Comparison of ENCODE assay signal across 1 cellular context in the genomic region with DNA sequence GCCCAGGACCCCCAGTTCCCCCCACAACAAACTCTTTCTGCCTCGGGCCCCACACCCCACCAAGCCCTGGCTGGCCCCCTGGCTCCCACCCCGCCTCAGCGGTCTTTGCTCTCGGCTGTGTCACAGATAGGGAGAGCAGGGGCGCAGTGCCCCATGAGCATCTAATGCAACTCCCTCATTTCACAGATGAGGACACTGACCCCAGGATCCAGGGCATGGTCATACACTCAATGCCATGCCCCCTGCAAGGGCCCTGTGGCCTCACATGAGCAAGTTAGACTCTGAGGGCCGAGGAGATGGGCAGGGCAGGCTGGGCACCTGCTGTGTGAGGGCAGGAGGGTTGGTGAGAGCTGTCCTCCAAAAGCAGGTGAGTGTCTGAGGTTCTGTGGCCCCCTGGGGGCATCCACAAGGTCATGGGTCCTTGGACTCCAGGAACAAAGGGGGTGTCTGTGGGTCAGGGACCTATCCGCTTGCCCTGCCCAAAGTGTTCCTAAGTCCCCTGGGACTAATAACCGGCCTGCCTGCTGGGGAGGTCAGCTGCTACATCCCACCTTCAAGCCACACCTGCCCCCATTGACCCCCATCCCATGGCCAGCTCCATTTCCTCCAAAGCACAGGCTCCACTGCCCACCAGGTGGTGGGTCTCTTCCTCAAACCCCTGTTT.
TF ChIP-seq lines count a peak whose summit lies in the region.

No MANE protein-coding gene starts in this region.

TF ChIP-seq in IMR-90, 13 proteins besides CTCF, POLR2A, EP300 and RAD21:
- TF ChIP-seq BHLHE40 (IDR thresholded peaks at IDR 0.05; ENCODE audit: low read depth, low read length) (no peak), CHD1 (IDR thresholded peaks at IDR 0.05; ENCODE audit: low read depth, low read length) (no peak), CEBPB (IDR thresholded peaks at IDR 0.05; ENCODE audit: low read depth, low read length) (no peak), FOS (IDR thresholded peaks at IDR 0.05; ENCODE audit: low read depth, low read length) (no peak), RCOR1 (IDR thresholded peaks at IDR 0.05; ENCODE audit: insufficient replicate concordance, low read length) (no peak), MAZ (IDR thresholded peaks at IDR 0.05; ENCODE audit: borderline replicate concordance, low read depth, low read length) (no peak), MXI1 (IDR thresholded peaks at IDR 0.05; ENCODE audit: borderline replicate concordance, low read depth, low read length) (no peak), NFE2L2 (IDR thresholded peaks at IDR 0.05; ENCODE audit: low read depth, low read length) (no peak)
- TF ChIP-seq, protein P1, sequence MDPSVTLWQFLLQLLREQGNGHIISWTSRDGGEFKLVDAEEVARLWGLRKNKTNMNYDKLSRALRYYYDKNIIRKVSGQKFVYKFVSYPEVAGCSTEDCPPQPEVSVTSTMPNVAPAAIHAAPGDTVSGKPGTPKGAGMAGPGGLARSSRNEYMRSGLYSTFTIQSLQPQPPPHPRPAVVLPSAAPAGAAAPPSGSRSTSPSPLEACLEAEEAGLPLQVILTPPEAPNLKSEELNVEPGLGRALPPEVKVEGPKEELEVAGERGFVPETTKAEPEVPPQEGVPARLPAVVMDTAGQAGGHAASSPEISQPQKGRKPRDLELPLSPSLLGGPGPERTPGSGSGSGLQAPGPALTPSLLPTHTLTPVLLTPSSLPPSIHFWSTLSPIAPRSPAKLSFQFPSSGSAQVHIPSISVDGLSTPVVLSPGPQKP (IDR thresholded peaks at IDR 0.05; ENCODE audit: borderline replicate concordance, low read depth, low read length) = no peak
